Comparison of ENCODE assay signal across 16 cellular contexts in the genomic region with DNA sequence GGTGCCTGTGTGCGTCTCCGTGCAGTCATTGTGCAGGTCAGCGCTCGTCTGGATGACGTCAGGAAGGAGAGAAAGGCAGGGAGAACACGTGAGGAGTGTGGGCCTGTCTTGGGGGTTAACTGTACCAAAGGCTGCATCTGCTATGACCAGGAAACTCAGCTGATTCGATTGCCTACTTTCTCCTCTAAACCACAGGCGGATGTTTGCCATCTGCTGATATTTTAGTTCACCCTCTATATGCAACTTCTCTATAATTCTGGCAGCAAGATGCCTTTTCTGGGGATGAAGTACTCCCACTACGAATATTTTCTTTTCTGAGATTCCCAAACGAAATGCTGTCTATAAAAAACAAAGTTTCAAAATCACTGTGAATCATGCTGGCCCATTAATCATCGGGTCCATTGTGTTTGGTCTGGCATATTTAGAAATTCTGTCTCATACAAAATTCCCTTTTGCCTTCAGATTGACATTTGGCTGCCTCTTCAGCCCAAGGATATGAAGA. TPM values are rescaled to one million over a fixed set of nuclear protein-coding genes. Genes with fewer than 3 reads are reported as not detected.
DNase-seq lines count a peak whose midpoint lies in the region; ATAC-seq, FAIRE-seq and TF ChIP-seq lines count a peak whose summit lies in the region.
"Had no signal": no experiment of that assay in that cellular context is flagged by ENCODE, and none has a peak within 500 bp of the region (broad histone marks: within the 10 kb centered on the region; RNA-seq: fewer than 3 reads in every experiment).

No MANE protein-coding gene starts in this region.

- H3K9me1 ChIP-seq in endothelial cell of umbilical vein (replicated peaks; ENCODE audit: control insufficient read depth, extremely low read depth, insufficient read depth, low read length) = no peaks in the 10 kb centered on the region

- H3K23ac ChIP-seq in neuronal stem cell (ENCODE audit: low read depth, low read length, poor library complexity) = no peak overlapping the region

- WGBS in neuronal stem cell (ENCODE audit: extremely low coverage in 2 of 2, insufficient read length in 2 of 2, insufficient replicate concordance in 1 of 2), 2 donors = no CpG with 5 or more reads among the region's 11 CpGs

- peak overlapping the region; percentile 2 for H3K4me3 ChIP-seq in RWPE2 (ENCODE audit: severe bottlenecking)
- no peak overlapping the region for H3K4me3 ChIP-seq in endothelial cell of umbilical vein (replicated peaks in 1 of 3; ENCODE audit: insufficient read depth in 1 of 3, low read depth in 1 of 3, low read length in 3 of 3)
- peak overlapping the region in 1 of 2 donors; percentile 23 for H3K4me3 ChIP-seq in neuronal stem cell (ENCODE audit: low read length in 2 of 2)
- no peak overlapping the region for H3K4me3 ChIP-seq in GM23338

- no peak overlapping the region for H2BK120ac ChIP-seq in neuronal stem cell (ENCODE audit: low read depth, low read length)

- no peak overlapping the region for H3K27ac Mint-ChIP-seq in GM23338
- H3K27ac Mint-ChIP-seq: activated naive CD4-positive, alpha-beta T cell treated with anti-CD3 and anti-CD28 coated beads, Interleukin-2, amount 10 ng/mL, durations not matched to agents 7 days and 5 days; CD4-positive, CD25-positive, alpha-beta regulatory T cell; naive B cell; T-cell had no signal

- H3K9me3 Mint-ChIP-seq in GM23338 = no peaks in the 10 kb centered on the region
- H3K9me3 Mint-ChIP-seq: activated naive CD4-positive, alpha-beta T cell treated with anti-CD3 and anti-CD28 coated beads, Interleukin-2, amount 10 ng/mL, durations not matched to agents 7 days and 5 days; CD4-positive, CD25-positive, alpha-beta regulatory T cell; naive B cell; T-cell had no signal

- H3K4ac ChIP-seq in neuronal stem cell (ENCODE audit: low read length) = no peak overlapping the region

- H3K36me3 ChIP-seq in RWPE2 (ENCODE audit: low read depth) (no peaks in the 10 kb centered on the region), endothelial cell of umbilical vein (ENCODE audit: control insufficient read depth in 2 of 2, extremely low read depth in 1 of 2, insufficient read depth in 2 of 2, low read length in 2 of 2) (no peaks in the 10 kb centered on the region), neuronal stem cell (replicated peaks in 1 of 2; ENCODE audit: control insufficient read depth in 2 of 2, insufficient read depth in 2 of 2, low read length in 2 of 2) (no peaks in the 10 kb centered on the region), GM23338 (ENCODE audit: insufficient read depth) (no peaks in the 10 kb centered on the region)

- peak; percentile 93 for FAIRE-seq in endothelial cell of umbilical vein (lab: Jason Lieb, UNC)

- no peaks in the 10 kb centered on the region for H3K79me1 ChIP-seq in neuronal stem cell (ENCODE audit: low read depth, low read length)

- H3K9me2 ChIP-seq in GM23338 (ENCODE audit: insufficient read depth) = no peaks in the 10 kb centered on the region

- H2BK12ac ChIP-seq in neuronal stem cell (ENCODE audit: low read length) = no peak overlapping the region

- DNase-seq in EL (peak; percentile 46), RWPE2 (ENCODE audit: low spot score) (peak; percentile 95), endothelial cell of umbilical vein (ENCODE audit: low read depth, low spot score) (peak; percentile 89), neuronal stem cell (ENCODE audit: low spot score) (no peak), GM23338 (ENCODE audit: low spot score) (no peak)
- DNase-seq in activated CD8-positive, alpha-beta memory T cell treated with anti-CD3 and anti-CD28 coated beads, Interleukin-2, amount 50 U/mL, for 4 hours = no peak
- no peak for DNase-seq in activated CD4-positive, alpha-beta T cell treated with anti-CD3 and anti-CD28 coated beads, Interleukin-2, amount 50 U/mL, for 48 hours
- DNase-seq: activated CD4-positive, alpha-beta T cell treated with anti-CD3 and anti-CD28 coated beads, Interleukin-2, amount 50 U/mL, for 1 hour; activated naive CD4-positive, alpha-beta T cell treated with anti-CD3 and anti-CD28 coated beads, Interleukin-2, amount 10 ng/mL, durations not matched to agents 7 days and 5 days; CD4-positive, CD25-positive, alpha-beta regulatory T cell; naive B cell; NCI-H146; NK-92 treated with Interleukin-12 subunit alpha and Interleukin-12 subunit beta, amount 100 ng/mL, for 24 hours; stimulated activated CD8-positive, alpha-beta memory T cell treated with anti-CD3 and anti-CD28 coated beads, Interleukin-4, amount 100 ng/mL, for 48 hours; T-cell had no signal

- H3F3A ChIP-seq in GM23338 (replicated peaks; ENCODE audit: low read depth) = no peaks in the 10 kb centered on the region

- H2BK5ac ChIP-seq in neuronal stem cell (ENCODE audit: low read length) = no peak overlapping the region

- H3K14ac ChIP-seq in neuronal stem cell (ENCODE audit: low read length) = no peak overlapping the region

- H2AFZ ChIP-seq in endothelial cell of umbilical vein (ENCODE audit: low read depth, low read length) (peak overlapping the region; percentile 25), neuronal stem cell (ENCODE audit: low read length) (no peak overlapping the region), GM23338 (no peak overlapping the region)

- no peaks in the 10 kb centered on the region for H3K9me3 ChIP-seq in RWPE2 (ENCODE audit: severe bottlenecking)
- no peaks in the 10 kb centered on the region for H3K9me3 ChIP-seq in endothelial cell of umbilical vein (replicated peaks; ENCODE audit: control insufficient read depth, insufficient read depth, low read length)
- no peaks in the 10 kb centered on the region for H3K9me3 ChIP-seq in neuronal stem cell (replicated peaks in 1 of 2; ENCODE audit: control insufficient read depth in 2 of 2, insufficient read depth in 1 of 2, low read depth in 1 of 2, low read length in 2 of 2)

- H3K36me3 Mint-ChIP-seq in GM23338 (ENCODE audit: low read depth) = no peaks in the 10 kb centered on the region
- H3K36me3 Mint-ChIP-seq: activated naive CD4-positive, alpha-beta T cell treated with anti-CD3 and anti-CD28 coated beads, Interleukin-2, amount 10 ng/mL, durations not matched to agents 7 days and 5 days; CD4-positive, CD25-positive, alpha-beta regulatory T cell; naive B cell; T-cell had no signal

- H3K27ac ChIP-seq in RWPE2 (ENCODE audit: poor library complexity, severe bottlenecking) = peak overlapping the region; percentile 90
- H3K27ac ChIP-seq in endothelial cell of umbilical vein (ENCODE audit: insufficient read depth, low read depth, low read length) = peak overlapping the region; percentile 84
- no peak overlapping the region for H3K27ac ChIP-seq in neuronal stem cell (replicated peaks; ENCODE audit: low read length)
- H3K27ac ChIP-seq in GM23338 (ENCODE audit: low read depth) = no peak overlapping the region

- dilution Hi-C loops in endothelial cell of umbilical vein (cut with MboI; ENCODE audit: extremely low pct_ligation_motif_present, low sequenced_read_pairs) = no loop called here

- H3K9ac ChIP-seq in endothelial cell of umbilical vein (replicated peaks; ENCODE audit: extremely low read depth, insufficient read depth, low read length) = peak overlapping the region; percentile 54
- no peak overlapping the region for H3K9ac ChIP-seq in neuronal stem cell (ENCODE audit: low read depth, low read length, poor library complexity)

- H3K27me3 Mint-ChIP-seq in GM23338 (ENCODE audit: insufficient read depth, low read depth, poor library complexity) = no peaks in the 10 kb centered on the region

- TSS peak; percentile 71 for BruUV-seq in endothelial cell of umbilical vein (replicated peaks; lab: Mats Ljungman, UMichigan)

- no peak overlapping the region for H4K91ac ChIP-seq in neuronal stem cell (ENCODE audit: low read depth, low read length, poor library complexity)

- H3K79me2 ChIP-seq in endothelial cell of umbilical vein (ENCODE audit: control insufficient read depth, insufficient read depth, low read length) = no peaks in the 10 kb centered on the region
- no peaks in the 10 kb centered on the region for H3K79me2 ChIP-seq in GM23338 (replicated peaks; ENCODE audit: insufficient read depth)

- peak overlapping the region; percentile 42 for H3K4me2 ChIP-seq in endothelial cell of umbilical vein (ENCODE audit: insufficient read depth, low read length)
- no peak overlapping the region for H3K4me2 ChIP-seq in neuronal stem cell (ENCODE audit: insufficient read depth, low read length, poor library complexity, severe bottlenecking)
- H3K4me2 ChIP-seq in GM23338 = no peak overlapping the region

- POLR2A ChIA-PET in endothelial cell of umbilical vein (lab: Charles Lee) = no interaction called here

- peaks cover 10% of the 10 kb centered on the region for H3K4me1 Mint-ChIP-seq in GM23338
- H3K4me1 Mint-ChIP-seq: activated naive CD4-positive, alpha-beta T cell treated with anti-CD3 and anti-CD28 coated beads, Interleukin-2, amount 10 ng/mL, durations not matched to agents 7 days and 5 days; CD4-positive, CD25-positive, alpha-beta regulatory T cell; naive B cell; T-cell had no signal

- CTCF ChIA-PET in endothelial cell of umbilical vein (lab: Charles Lee) = interaction anchor here (0.6 to 5.4 kb wide), 7 partner anchors 16 to 193 kb away, joined by 3 to 24 read pairs (median 4); no protein-coding TSS in a partner anchor

- H4K20me1 ChIP-seq in endothelial cell of umbilical vein (replicated peaks; ENCODE audit: control insufficient read depth, extremely low read depth, insufficient read depth, low read length) = no peaks in the 10 kb centered on the region
- no peaks in the 10 kb centered on the region for H4K20me1 ChIP-seq in GM23338 (replicated peaks; ENCODE audit: insufficient read depth)

- no peak for TF ChIP-seq POLR2A in endothelial cell of umbilical vein (IDR thresholded peaks at IDR 0.05; ENCODE audit: low read depth, low read length)

- peak overlapping the region; percentile 74 for H3K18ac ChIP-seq in neuronal stem cell (ENCODE audit: low read length)

- ATAC-seq in RWPE2 (ENCODE audit: low read depth) = peak; percentile 97
- ATAC-seq in GM23338 = no peak
- ATAC-seq in GM21447 (IDR thresholded peaks at IDR 0.05; ENCODE audit: unreplicated experiment) = no peak
- ATAC-seq: T-cell had no signal

- no peak overlapping the region for H4K8ac ChIP-seq in neuronal stem cell (ENCODE audit: low read depth, low read length)

- H3K4me3 Mint-ChIP-seq in GM23338 = no peak overlapping the region
- H3K4me3 Mint-ChIP-seq: activated naive CD4-positive, alpha-beta T cell treated with anti-CD3 and anti-CD28 coated beads, Interleukin-2, amount 10 ng/mL, durations not matched to agents 7 days and 5 days; CD4-positive, CD25-positive, alpha-beta regulatory T cell; naive B cell; T-cell had no signal

- no peak overlapping the region for H2AK5ac ChIP-seq in neuronal stem cell (ENCODE audit: low read depth, low read length)

- H3K27me3 ChIP-seq in RWPE2 (ENCODE audit: insufficient read depth, poor library complexity, severe bottlenecking) (no peaks in the 10 kb centered on the region), endothelial cell of umbilical vein (ENCODE audit: control insufficient read depth in 2 of 2, insufficient read depth in 2 of 2, low read length in 2 of 2) (no peaks in the 10 kb centered on the region), neuronal stem cell (ENCODE audit: control insufficient read depth in 3 of 3, insufficient read depth in 3 of 3, low read depth in 1 of 3, low read length in 3 of 3) (no peaks in the 10 kb centered on the region), GM23338 (ENCODE audit: insufficient read depth) (no peaks in the 10 kb centered on the region)

- TF ChIP-seq CTCF in RWPE2 (IDR thresholded peaks at IDR 0.05; ENCODE audit: poor library complexity, severe bottlenecking) (no peak), endothelial cell of umbilical vein (IDR thresholded peaks at IDR 0.05; ENCODE audit: extremely low read depth in 1 of 2, insufficient read depth in 1 of 2, low read depth in 1 of 2, low read length in 2 of 2) (no peak), GM23338 (conservative IDR thresholded peaks at IDR 0.05; ENCODE audit: low read depth in 2 of 2) (no peak)

- intact Hi-C loops in endothelial cell of umbilical vein (cut with micrococcal nuclease) = loop anchor here (1.0 to 5.0 kb wide), 6 partner anchors 26 to 549 kb away; partner anchors contain the start of gene ELL2

- H2BK15ac ChIP-seq in neuronal stem cell (ENCODE audit: low read length) = no peak overlapping the region

- peaks cover 32% of the 10 kb centered on the region for H3K4me1 ChIP-seq in RWPE2 (ENCODE audit: insufficient read depth, poor library complexity, severe bottlenecking)
- peaks cover 33% of the 10 kb centered on the region for H3K4me1 ChIP-seq in endothelial cell of umbilical vein (ENCODE audit: control insufficient read depth, extremely low read depth, insufficient read depth, low read length)
- H3K4me1 ChIP-seq in neuronal stem cell (ENCODE audit: control insufficient read depth in 2 of 2, insufficient read depth in 1 of 2, low read depth in 1 of 2, low read length in 2 of 2) = peaks cover 0 to 2% of the 10 kb centered on the region in 2 donors
- H3K4me1 ChIP-seq in GM23338 (ENCODE audit: insufficient read depth) = peaks cover 8% of the 10 kb centered on the region

RNA-seq across cellular contexts. Expression of gene PCSK1, which starts 24.7 kb away (rescaled TPM):
- 4.3 and 8.7 TPM in 2 replicates for total RNA-seq in endothelial cell of umbilical vein
- polyA plus RNA-seq in endothelial cell of umbilical vein = 0.75 and 0.95 TPM in 2 replicates
- polyA plus RNA-seq in endothelial cell of umbilical vein (2011; cell fraction: cytosol; rRNA removed) = 1.1 and 1.7 TPM in 2 replicates
- polyA plus RNA-seq in endothelial cell of umbilical vein (2011; cell fraction: nucleus; rRNA removed) = 1.3 and 1.5 TPM in 2 replicates
- polyA plus RNA-seq in endothelial cell of umbilical vein (2012) = 3.1 and 4.5 TPM in 2 replicates
- polyA minus RNA-seq in endothelial cell of umbilical vein = 1.1 and 1.8 TPM in 2 replicates
- 2.6 TPM for polyA minus RNA-seq in endothelial cell of umbilical vein (2011; cell fraction: cytosol; rRNA and poly(A)+ RNA removed)
- 0.67 and 1.8 TPM in 2 replicates for polyA minus RNA-seq in endothelial cell of umbilical vein (2011; cell fraction: nucleus; rRNA and poly(A)+ RNA removed)
- polyA plus RNA-seq in neuronal stem cell (2013, experiment 1 of 2) = 0.22 TPM
- 0.25 TPM for polyA plus RNA-seq in neuronal stem cell (2013, experiment 2 of 2)
- 2.7 and 6.2 TPM in 2 replicates for total RNA-seq in GM23338 (2014; rRNA removed; shearing (Covaris generic))
- 2.3 and 2.7 TPM in 2 replicates for polyA plus RNA-seq in GM23338 (2016; fragmentation: Nextera tagmentation; extraction: Ambion mirVana)
- total RNA-seq: CD4-positive, CD25-positive, alpha-beta regulatory T cell; T-cell had no signal
- polyA plus RNA-seq: CD4-positive, CD25-positive, alpha-beta regulatory T cell had no signal

Comparison
In these comparisons a context has a peak if more than half of its experiments do, and no peak if none do; other contexts are left out.
1. DNase-seq: peak in EL (single experiment), RWPE2 (single experiment) and endothelial cell of umbilical vein (single experiment); none in neuronal stem cell (single experiment), GM23338 (single experiment), activated CD8-positive, alpha-beta memory T cell treated with anti-CD3 and anti-CD28 coated beads, Interleukin-2, amount 50 U/mL, for 4 hours (single experiment) and activated CD4-positive, alpha-beta T cell treated with anti-CD3 and anti-CD28 coated beads, Interleukin-2, amount 50 U/mL, for 48 hours (0 of 2).
2. H3K27ac ChIP-seq: peak in RWPE2 (single experiment) and endothelial cell of umbilical vein (single experiment); none in neuronal stem cell (single experiment) and GM23338 (single experiment).